ENCODE assay signal across 1 cellular context in the genomic region with DNA sequence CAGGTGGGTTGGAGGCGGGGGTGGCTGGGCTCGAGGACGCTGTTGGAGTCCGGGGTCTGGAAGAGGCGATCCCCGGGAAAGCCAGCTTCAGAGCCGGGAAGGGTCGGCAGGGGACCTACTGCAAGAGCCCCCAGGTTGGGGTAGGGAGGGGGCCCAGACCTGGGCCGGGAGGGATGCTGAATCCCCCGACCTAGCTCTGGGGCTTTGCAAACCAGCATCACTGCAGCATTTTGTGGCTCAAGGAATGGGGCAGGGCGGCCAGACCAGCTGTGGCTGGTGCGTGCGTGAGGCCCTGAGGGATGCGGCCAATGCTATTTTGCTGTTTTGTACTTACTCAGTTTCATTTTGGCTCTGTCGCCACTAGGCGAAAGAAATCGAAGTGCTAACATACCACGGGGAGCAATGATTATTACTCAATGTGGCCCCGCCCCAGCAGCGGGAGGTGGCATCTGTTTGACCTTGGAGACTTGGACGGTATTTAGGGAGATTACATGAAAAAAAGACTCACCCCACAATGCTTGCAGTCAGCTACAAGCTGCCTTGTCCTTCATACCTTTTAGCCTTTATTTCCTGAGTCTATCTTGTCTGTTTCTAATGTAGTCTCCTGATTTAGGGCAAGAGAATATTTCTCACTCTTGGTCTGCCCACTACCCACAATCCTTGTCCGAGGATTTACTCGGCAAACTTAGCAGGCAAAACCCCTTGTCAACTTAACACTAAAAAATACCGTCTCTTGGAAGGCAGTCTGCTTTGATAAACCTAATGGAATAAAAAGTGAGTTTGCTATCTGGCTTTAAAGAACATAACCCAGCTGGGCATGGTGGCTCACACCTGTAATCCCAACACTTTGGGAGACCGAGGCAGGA.
TF ChIP-seq lines count a peak whose summit lies in the region.

No MANE protein-coding gene starts in this region.

TF ChIP-seq in SK-N-SH, 30 proteins besides CTCF, POLR2A, EP300 and RAD21 (continued from another document):
- TF ChIP-seq ELF1 (IDR thresholded peaks at IDR 0.05) (no peak), GABPA (IDR thresholded peaks at IDR 0.05; ENCODE audit: low read depth) (no peak), EZH2phosphoT487 (IDR thresholded peaks at IDR 0.05; ENCODE audit: borderline replicate concordance, low read depth) (no peak), FOSL2 (IDR thresholded peaks at IDR 0.05; ENCODE audit: borderline replicate concordance, low read depth) (no peak), NFIC (IDR thresholded peaks at IDR 0.05; ENCODE audit: borderline replicate concordance) (no peak; the same call in 1 of the 2 replicates), TAF1 (IDR thresholded peaks at IDR 0.05; ENCODE audit: borderline replicate concordance, low read depth, low read length) (peak; percentile 39; the same call in 1 of the 2 replicates), JUND (IDR thresholded peaks at IDR 0.05) (no peak; the same call in 1 of the 2 replicates), POLR2AphosphoS5 (IDR thresholded peaks at IDR 0.05; ENCODE audit: low read depth, low read length) (0 out of 2 replicates have a peak, but pooled peaks have one; percentile 25), RFX5 (IDR thresholded peaks at IDR 0.05; ENCODE audit: low read length) (no peak), YY1 (IDR thresholded peaks at IDR 0.05; ENCODE audit: low read depth) (0 out of 2 replicates have a peak, but pooled peaks have one; percentile 34), MXI1 (IDR thresholded peaks at IDR 0.05; ENCODE audit: low read depth, low read length) (peak; percentile 60; the same call in 1 of the 2 replicates), NRF1 (IDR thresholded peaks at IDR 0.05; ENCODE audit: low read depth, low read length) (no peak; the same call in 1 of the 2 replicates), IRF3 (IDR thresholded peaks at IDR 0.05; ENCODE audit: low read depth, low read length) (no peak), FOXJ3 (CRISPR knock-in tag; IDR thresholded peaks at IDR 0.05) (0 out of 2 replicates have a peak, but pooled peaks have one; percentile 46), SMC3 (IDR thresholded peaks at IDR 0.05; ENCODE audit: low read depth, low read length) (peak; percentile 21), MEF2A (IDR thresholded peaks at IDR 0.05; ENCODE audit: borderline replicate concordance, low read depth) (no peak), TCF12 (IDR thresholded peaks at IDR 0.05) (peak; percentile 3), TEAD4 (IDR thresholded peaks at IDR 0.05; ENCODE audit: borderline replicate concordance, insufficient read depth) (no peak)
- TF ChIP-seq, protein P1, sequence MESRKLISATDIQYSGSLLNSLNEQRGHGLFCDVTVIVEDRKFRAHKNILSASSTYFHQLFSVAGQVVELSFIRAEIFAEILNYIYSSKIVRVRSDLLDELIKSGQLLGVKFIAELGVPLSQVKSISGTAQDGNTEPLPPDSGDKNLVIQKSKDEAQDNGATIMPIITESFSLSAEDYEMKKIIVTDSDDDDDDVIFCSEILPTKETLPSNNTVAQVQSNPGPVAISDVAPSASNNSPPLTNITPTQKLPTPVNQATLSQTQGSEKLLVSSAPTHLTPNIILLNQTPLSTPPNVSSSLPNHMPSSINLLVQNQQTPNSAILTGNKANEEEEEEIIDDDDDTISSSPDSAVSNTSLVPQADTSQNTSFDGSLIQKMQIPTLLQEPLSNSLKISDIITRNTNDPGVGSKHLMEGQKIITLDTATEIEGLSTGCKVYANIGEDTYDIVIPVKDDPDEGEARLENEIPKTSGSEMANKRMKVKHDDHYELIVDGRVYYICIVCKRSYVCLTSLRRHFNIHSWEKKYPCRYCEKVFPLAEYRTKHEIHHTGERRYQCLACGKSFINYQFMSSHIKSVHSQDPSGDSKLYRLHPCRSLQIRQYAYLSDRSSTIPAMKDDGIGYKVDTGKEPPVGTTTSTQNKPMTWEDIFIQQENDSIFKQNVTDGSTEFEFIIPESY (IDR thresholded peaks at IDR 0.05; ENCODE audit: borderline replicate concordance, low read depth) = no peak
- TF ChIP-seq, protein P2, sequence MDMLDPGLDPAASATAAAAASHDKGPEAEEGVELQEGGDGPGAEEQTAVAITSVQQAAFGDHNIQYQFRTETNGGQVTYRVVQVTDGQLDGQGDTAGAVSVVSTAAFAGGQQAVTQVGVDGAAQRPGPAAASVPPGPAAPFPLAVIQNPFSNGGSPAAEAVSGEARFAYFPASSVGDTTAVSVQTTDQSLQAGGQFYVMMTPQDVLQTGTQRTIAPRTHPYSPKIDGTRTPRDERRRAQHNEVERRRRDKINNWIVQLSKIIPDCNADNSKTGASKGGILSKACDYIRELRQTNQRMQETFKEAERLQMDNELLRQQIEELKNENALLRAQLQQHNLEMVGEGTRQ (IDR thresholded peaks at IDR 0.05; ENCODE audit: borderline replicate concordance, low read depth, low read length) = no peak
